1 cellular context compared by ENCODE assay signal in the genomic region with DNA sequence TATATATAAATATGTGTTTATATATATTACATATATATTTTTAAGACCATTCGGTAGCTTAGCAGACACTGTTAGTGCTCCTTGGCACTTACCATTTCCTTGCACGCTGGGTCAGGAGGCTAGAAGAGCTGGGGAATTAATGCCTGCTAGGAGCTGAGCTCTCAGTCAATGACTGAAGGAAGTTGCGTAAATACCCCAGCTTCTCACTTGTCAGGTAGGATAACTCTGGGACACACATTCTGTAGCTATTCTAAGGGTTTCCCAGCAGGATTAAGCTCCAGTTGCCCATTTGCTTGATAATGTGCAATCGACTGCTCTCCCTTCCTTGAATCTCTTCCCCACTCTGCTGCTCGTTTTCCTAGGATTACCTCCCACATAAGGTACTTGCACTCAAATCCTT.
TF ChIP-seq lines count a peak whose summit lies in the region.

No MANE protein-coding gene starts in this region.

TF ChIP-seq in GM23338, 12 proteins besides CTCF, POLR2A, EP300 and RAD21 (continued from another document):
- TF ChIP-seq, protein P1, sequence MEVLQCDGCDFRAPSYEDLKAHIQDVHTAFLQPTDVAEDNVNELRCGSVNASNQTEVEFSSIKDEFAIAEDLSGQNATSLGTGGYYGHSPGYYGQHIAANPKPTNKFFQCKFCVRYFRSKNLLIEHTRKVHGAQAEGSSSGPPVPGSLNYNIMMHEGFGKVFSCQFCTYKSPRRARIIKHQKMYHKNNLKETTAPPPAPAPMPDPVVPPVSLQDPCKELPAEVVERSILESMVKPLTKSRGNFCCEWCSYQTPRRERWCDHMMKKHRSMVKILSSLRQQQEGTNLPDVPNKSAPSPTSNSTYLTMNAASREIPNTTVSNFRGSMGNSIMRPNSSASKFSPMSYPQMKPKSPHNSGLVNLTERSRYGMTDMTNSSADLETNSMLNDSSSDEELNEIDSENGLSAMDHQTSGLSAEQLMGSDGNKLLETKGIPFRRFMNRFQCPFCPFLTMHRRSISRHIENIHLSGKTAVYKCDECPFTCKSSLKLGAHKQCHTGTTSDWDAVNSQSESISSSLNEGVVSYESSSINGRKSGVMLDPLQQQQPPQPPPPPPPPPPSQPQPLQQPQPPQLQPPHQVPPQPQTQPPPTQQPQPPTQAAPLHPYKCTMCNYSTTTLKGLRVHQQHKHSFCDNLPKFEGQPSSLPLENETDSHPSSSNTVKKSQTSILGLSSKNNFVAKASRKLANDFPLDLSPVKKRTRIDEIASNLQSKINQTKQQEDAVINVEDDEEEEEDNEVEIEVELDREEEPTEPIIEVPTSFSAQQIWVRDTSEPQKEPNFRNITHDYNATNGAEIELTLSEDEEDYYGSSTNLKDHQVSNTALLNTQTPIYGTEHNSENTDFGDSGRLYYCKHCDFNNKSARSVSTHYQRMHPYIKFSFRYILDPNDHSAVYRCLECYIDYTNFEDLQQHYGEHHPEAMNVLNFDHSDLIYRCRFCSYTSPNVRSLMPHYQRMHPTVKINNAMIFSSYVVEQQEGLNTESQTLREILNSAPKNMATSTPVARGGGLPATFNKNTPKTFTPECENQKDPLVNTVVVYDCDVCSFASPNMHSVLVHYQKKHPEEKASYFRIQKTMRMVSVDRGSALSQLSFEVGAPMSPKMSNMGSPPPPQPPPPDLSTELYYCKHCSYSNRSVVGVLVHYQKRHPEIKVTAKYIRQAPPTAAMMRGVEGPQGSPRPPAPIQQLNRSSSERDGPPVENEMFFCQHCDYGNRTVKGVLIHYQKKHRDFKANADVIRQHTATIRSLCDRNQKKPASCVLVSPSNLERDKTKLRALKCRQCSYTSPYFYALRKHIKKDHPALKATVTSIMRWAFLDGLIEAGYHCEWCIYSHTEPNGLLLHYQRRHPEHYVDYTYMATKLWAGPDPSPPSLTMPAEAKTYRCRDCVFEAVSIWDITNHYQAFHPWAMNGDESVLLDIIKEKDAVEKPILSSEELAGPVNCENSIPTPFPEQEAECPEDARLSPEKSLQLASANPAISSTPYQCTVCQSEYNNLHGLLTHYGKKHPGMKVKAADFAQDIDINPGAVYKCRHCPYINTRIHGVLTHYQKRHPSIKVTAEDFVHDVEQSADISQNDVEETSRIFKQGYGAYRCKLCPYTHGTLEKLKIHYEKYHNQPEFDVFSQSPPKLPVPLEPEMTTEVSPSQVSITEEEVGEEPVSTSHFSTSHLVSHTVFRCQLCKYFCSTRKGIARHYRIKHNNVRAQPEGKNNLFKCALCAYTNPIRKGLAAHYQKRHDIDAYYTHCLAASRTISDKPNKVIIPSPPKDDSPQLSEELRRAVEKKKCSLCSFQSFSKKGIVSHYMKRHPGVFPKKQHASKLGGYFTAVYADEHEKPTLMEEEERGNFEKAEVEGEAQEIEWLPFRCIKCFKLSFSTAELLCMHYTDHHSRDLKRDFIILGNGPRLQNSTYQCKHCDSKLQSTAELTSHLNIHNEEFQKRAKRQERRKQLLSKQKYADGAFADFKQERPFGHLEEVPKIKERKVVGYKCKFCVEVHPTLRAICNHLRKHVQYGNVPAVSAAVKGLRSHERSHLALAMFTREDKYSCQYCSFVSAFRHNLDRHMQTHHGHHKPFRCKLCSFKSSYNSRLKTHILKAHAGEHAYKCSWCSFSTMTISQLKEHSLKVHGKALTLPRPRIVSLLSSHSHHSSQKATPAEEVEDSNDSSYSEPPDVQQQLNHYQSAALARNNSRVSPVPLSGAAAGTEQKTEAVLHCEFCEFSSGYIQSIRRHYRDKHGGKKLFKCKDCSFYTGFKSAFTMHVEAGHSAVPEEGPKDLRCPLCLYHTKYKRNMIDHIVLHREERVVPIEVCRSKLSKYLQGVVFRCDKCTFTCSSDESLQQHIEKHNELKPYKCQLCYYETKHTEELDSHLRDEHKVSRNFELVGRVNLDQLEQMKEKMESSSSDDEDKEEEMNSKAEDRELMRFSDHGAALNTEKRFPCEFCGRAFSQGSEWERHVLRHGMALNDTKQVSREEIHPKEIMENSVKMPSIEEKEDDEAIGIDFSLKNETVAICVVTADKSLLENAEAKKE (CRISPR knock-in tag; IDR thresholded peaks at IDR 0.05): no peak
